8 cellular contexts compared by ENCODE assay signal in genomic region chr1:112673589-112674439, GRCh38. TPM values are rescaled to one million over a fixed set of nuclear protein-coding genes. Genes with fewer than 3 reads are reported as not detected.
A peak's percentile ranks its signal among the peaks of the same experiment; 100 is the strongest.
DNase-seq lines count a peak whose midpoint lies in the region; ATAC-seq and TF ChIP-seq lines count a peak whose summit lies in the region.

No MANE protein-coding gene starts in this region.

- H3K9ac ChIP-seq in parathyroid adenoma: no peak overlapping the region

- no peaks in the 10 kb centered on the region for H3K4me1 Mint-ChIP-seq in glutamatergic neuron (ENCODE audit: low read depth, unreplicated experiment)

- no peaks in the 10 kb centered on the region for H3K9me3 ChIP-seq in parathyroid adenoma (ENCODE audit: control insufficient read depth, low read length)

- peak overlapping the region; percentile 90 for H2AFZ ChIP-seq in parathyroid adenoma

- DNase-seq in AG09309 (ENCODE audit: low read depth) (peak; percentile 51), LNCaP clone FGC (ENCODE audit: low read depth) (peak; percentile 58), glutamatergic neuron (no peak), NCI-H2227 (lab: John Stamatoyannopoulos, UW; ENCODE audit: unreplicated experiment) (no peak)
- no peak for DNase-seq in activated naive CD4-positive, alpha-beta T cell treated with anti-CD3 and anti-CD28 coated beads, Interleukin-2, amount 50 U/mL, for 72 hours (ENCODE audit: low spot score in 2 of 2)

- peak overlapping the region; percentile 92 for H3K4me3 Mint-ChIP-seq in glutamatergic neuron (ENCODE audit: unreplicated experiment)

- peak overlapping the region; percentile 69 for H3K27ac ChIP-seq in parathyroid adenoma

- H3K36me3 Mint-ChIP-seq in activated naive CD4-positive, alpha-beta T cell treated with anti-CD3 and anti-CD28 coated beads, Interleukin-2, amount 50 U/mL, for 72 hours: peaks cover 11 to 43% of the 10 kb centered on the region in 2 donors
- H3K36me3 Mint-ChIP-seq in glutamatergic neuron (ENCODE audit: unreplicated experiment): no peaks in the 10 kb centered on the region

- H3K4me2 ChIP-seq in parathyroid adenoma (ENCODE audit: low read length): peak overlapping the region; percentile 99

- H3K4me3 ChIP-seq in AG09309 (ENCODE audit: control insufficient read depth, low read depth, low read length) (peak overlapping the region; percentile 92), LNCaP clone FGC (ENCODE audit: low read depth, low read length) (peak overlapping the region; percentile 84), parathyroid adenoma (ENCODE audit: low read depth, low read length) (peak overlapping the region; percentile 92)

- H3K36me3 ChIP-seq in parathyroid adenoma (ENCODE audit: control insufficient read depth, insufficient read depth, low read length): no peaks in the 10 kb centered on the region

- peaks cover 5% of the 10 kb centered on the region for H3K27me3 Mint-ChIP-seq in glutamatergic neuron (ENCODE audit: unreplicated experiment)

- H3K4me1 ChIP-seq in parathyroid adenoma: peaks cover 6% of the 10 kb centered on the region

- peak in 1 of 2 donors; percentile 23 for ATAC-seq in activated naive CD4-positive, alpha-beta T cell treated with anti-CD3 and anti-CD28 coated beads, Interleukin-2, amount 50 U/mL, for 72 hours
- ATAC-seq in HG02981 (IDR thresholded peaks at IDR 0.05; ENCODE audit: unreplicated experiment): no peak

- peaks cover 3% of the 10 kb centered on the region for H3K79me2 ChIP-seq in parathyroid adenoma

- TF ChIP-seq CTCF in AG09309 (IDR thresholded peaks at IDR 0.05; ENCODE audit: control insufficient read depth, insufficient read depth, low read depth, low read length, missing control alignments) (peak; percentile 54), GM12872 (IDR thresholded peaks at IDR 0.05; ENCODE audit: insufficient read depth, low read depth, low read length) (peak; percentile 53; the same call in 2 of the 3 replicates), LNCaP clone FGC (IDR thresholded peaks at IDR 0.05; ENCODE audit: control insufficient read depth, extremely low read depth, insufficient read depth) (peak; percentile 55), glutamatergic neuron (IDR thresholded peaks at IDR 0.05; ENCODE audit: partially characterized antibody, unreplicated experiment) (peak; percentile 11), parathyroid adenoma (IDR thresholded peaks at IDR 0.05) (peak; percentile 30)

- H3K27ac Mint-ChIP-seq in activated naive CD4-positive, alpha-beta T cell treated with anti-CD3 and anti-CD28 coated beads, Interleukin-2, amount 50 U/mL, for 72 hours: peak overlapping the region; percentile 94 to 97
- H3K27ac Mint-ChIP-seq in glutamatergic neuron (ENCODE audit: unreplicated experiment): no peak overlapping the region

- no peaks in the 10 kb centered on the region for H3K27me3 ChIP-seq in parathyroid adenoma (ENCODE audit: control insufficient read depth, insufficient read depth, low read length)

- no peaks in the 10 kb centered on the region for H3K9me3 Mint-ChIP-seq in activated naive CD4-positive, alpha-beta T cell treated with anti-CD3 and anti-CD28 coated beads, Interleukin-2, amount 50 U/mL, for 72 hours
- peaks cover 1% of the 10 kb centered on the region for H3K9me3 Mint-ChIP-seq in glutamatergic neuron (ENCODE audit: unreplicated experiment)

RNA-seq across cellular contexts. Expression of gene MOV10, which starts 0.6 kb away (rescaled TPM):
- total RNA-seq in activated naive CD4-positive, alpha-beta T cell treated with anti-CD3 and anti-CD28 coated beads, Interleukin-2, amount 50 U/mL, for 72 hours: 100 to 1,000 TPM in 1 of 2 donors, 10 to 100 TPM in 1; 81.5 to 122 TPM
- total RNA-seq in glutamatergic neuron (ENCODE audit: unreplicated experiment): 5.2 TPM

RNA-seq across cellular contexts. Expression of gene RHOC, which starts 33.1 kb away (rescaled TPM):
- 10 to 100 TPM; 62.4 to 81.8 TPM for total RNA-seq in activated naive CD4-positive, alpha-beta T cell treated with anti-CD3 and anti-CD28 coated beads, Interleukin-2, amount 50 U/mL, for 72 hours
- 130 TPM for total RNA-seq in glutamatergic neuron (ENCODE audit: unreplicated experiment)

RNA-seq across cellular contexts. Expression of gene PPM1J, which starts 41.3 kb away (rescaled TPM):
- 1 to 10 TPM in 1 of 2 donors, under 1 TPM in 1; 0.46 to 1.8 TPM for total RNA-seq in activated naive CD4-positive, alpha-beta T cell treated with anti-CD3 and anti-CD28 coated beads, Interleukin-2, amount 50 U/mL, for 72 hours
- total RNA-seq in glutamatergic neuron (ENCODE audit: unreplicated experiment): 0.69 TPM

RNA-seq across cellular contexts. Expression of gene CAPZA1, which starts 54.2 kb away (rescaled TPM):
- total RNA-seq in activated naive CD4-positive, alpha-beta T cell treated with anti-CD3 and anti-CD28 coated beads, Interleukin-2, amount 50 U/mL, for 72 hours: 100 to 1,000 TPM; 250 to 276 TPM
- 149 TPM for total RNA-seq in glutamatergic neuron (ENCODE audit: unreplicated experiment)

RNA-seq across cellular contexts. Expression of gene ST7L, which starts 54.9 kb away (rescaled TPM):
- total RNA-seq in activated naive CD4-positive, alpha-beta T cell treated with anti-CD3 and anti-CD28 coated beads, Interleukin-2, amount 50 U/mL, for 72 hours: 10 to 100 TPM; 10.5 to 11.4 TPM
- 28.3 TPM for total RNA-seq in glutamatergic neuron (ENCODE audit: unreplicated experiment)

Comparison
In these comparisons a context has a peak if more than half of its experiments do, and no peak if none do; other contexts are left out.
1. DNase-seq: peak in AG09309 (single experiment) and LNCaP clone FGC (single experiment); none in activated naive CD4-positive, alpha-beta T cell treated with anti-CD3 and anti-CD28 coated beads, Interleukin-2, amount 50 U/mL, for 72 hours (0 of 2), glutamatergic neuron (single experiment) and NCI-H2227 (single experiment).
2. RNA of gene MOV10, which starts 0.6 kb away (total RNA-seq): 81.5 to 122 TPM in activated naive CD4-positive, alpha-beta T cell treated with anti-CD3 and anti-CD28 coated beads, Interleukin-2, amount 50 U/mL, for 72 hours; 5.2 TPM in glutamatergic neuron (single experiment); every median in the first group is over 10 times any median in the second.
3. Peak in every context shown above with its lines, with median percentiles within 50 percentile points of each other: H3K4me3 ChIP-seq and CTCF ChIP-seq.